ENCODE assay signal across 8 cellular contexts in the genomic region with DNA sequence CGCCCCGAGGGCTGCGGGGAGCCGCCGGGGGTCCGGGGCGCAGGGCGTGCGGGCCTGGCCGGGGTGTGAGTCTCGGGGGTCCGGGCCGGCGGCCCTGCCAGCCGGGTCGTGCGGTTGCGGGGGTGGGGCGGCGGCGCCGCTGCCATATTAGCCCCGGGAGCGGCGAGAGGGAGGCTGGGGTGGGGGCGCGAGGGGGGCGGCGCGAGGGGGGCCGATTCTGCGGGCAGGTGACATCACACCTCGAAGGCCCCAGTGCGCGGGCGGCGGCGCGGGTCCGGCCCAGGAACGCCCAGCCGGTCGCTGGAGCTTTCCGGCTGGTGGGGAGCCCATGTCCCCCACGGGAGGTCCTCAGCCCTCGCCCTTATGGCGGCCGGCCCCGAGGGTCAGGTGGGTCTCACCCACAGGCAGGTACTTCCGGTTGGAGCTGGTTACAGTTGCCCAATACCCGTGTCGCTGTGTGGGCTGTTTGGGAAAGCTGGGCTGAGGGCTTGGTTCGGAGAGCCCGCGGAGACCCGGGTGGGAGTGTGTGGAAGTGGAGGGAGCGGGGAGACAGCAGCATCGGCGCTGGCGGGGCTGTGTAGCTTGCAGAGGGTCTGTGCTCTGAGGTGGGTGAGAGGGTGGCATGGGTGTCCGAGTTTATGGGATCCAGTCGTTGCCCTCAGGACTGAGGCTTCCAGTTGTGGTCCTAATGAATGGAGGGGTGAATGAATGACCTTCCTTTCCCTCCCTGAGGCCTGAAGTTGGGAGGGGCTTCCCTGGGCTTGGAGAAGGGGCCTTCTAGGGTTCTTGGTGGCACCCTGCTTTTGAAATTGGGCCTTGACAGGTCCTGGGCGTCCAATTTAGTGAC. TPM values are rescaled to one million over a fixed set of nuclear protein-coding genes. Genes with fewer than 3 reads are reported as not detected.
DNase-seq lines count a peak whose midpoint lies in the region; ATAC-seq and TF ChIP-seq lines count a peak whose summit lies in the region.

No MANE protein-coding gene starts in this region.

- H3K9ac ChIP-seq in OCI-LY1 (ENCODE audit: low read length), result peak overlapping the region; percentile 71

- H3K9me2 ChIP-seq in DOHH2 (replicated peaks; ENCODE audit: control insufficient read depth, low read length) (no peaks in the 10 kb centered on the region), OCI-LY1 (ENCODE audit: low read depth, low read length) (no peaks in the 10 kb centered on the region)

- H3K27ac ChIP-seq in DOHH2 (ENCODE audit: low read depth, low read length) (peak overlapping the region; percentile 66), OCI-LY1 (ENCODE audit: low read depth, low read length, poor library complexity, severe bottlenecking) (peak overlapping the region; percentile 54), breast epithelium (peak overlapping the region; percentile 98 to 99), tibial nerve (peak overlapping the region; percentile 92 to 100 (median 98))

- H3K27me3 ChIP-seq in DOHH2 (ENCODE audit: control insufficient read depth, low read length) (no peaks in the 10 kb centered on the region), OCI-LY1 (ENCODE audit: insufficient read depth, low read length) (no peaks in the 10 kb centered on the region), breast epithelium (no peaks in the 10 kb centered on the region), tibial nerve (no peaks in the 10 kb centered on the region)

- intact Hi-C loops in breast epithelium (cut with DNase I; ENCODE audit: low total_unique reads), result no loop called here

- 0 to 1% methylated on average over 11 to 53 of the region's 63 CpGs for WGBS in tibial nerve, 2 donors

- H3K36me3 ChIP-seq in DOHH2 (ENCODE audit: control insufficient read depth, low read length) (peaks cover 19% of the 10 kb centered on the region), OCI-LY1 (ENCODE audit: insufficient read depth, low read length) (no peaks in the 10 kb centered on the region), breast epithelium (no peaks in the 10 kb centered on the region), tibial nerve (peaks cover 0 to 9% (median 0%) of the 10 kb centered on the region in 3 donors)

- peak; percentile 1 for ATAC-seq in memory B cell (ENCODE audit: low read depth)
- no peak for ATAC-seq in HG03108 (IDR thresholded peaks at IDR 0.05; ENCODE audit: unreplicated experiment)
- ATAC-seq in GM18511 (IDR thresholded peaks at IDR 0.05; ENCODE audit: unreplicated experiment), result no peak

- DNase-seq in breast epithelium (ENCODE audit: low spot score in 2 of 2) (peak in 1 of 2 donors; percentile 64), memory B cell (ENCODE audit: low spot score in 2 of 2) (no peak), tibial nerve (ENCODE audit: low spot score in 2 of 2) (no peak), NCI-H2029 (lab: John Stamatoyannopoulos, UW) (no peak)

- peaks cover 10% of the 10 kb centered on the region for H3K36me3 Mint-ChIP-seq in memory B cell

- TF ChIP-seq POLR2A in breast epithelium (IDR thresholded peaks at IDR 0.05) (no peak), tibial nerve (IDR thresholded peaks at IDR 0.05) (no peak)

- H3K4me2 ChIP-seq in DOHH2 (ENCODE audit: low read length) (peak overlapping the region; percentile 78), OCI-LY1 (ENCODE audit: low read length) (peak overlapping the region; percentile 92)

- peak overlapping the region; percentile 94 for H3K4me3 Mint-ChIP-seq in memory B cell

- no peak overlapping the region for H2AFZ ChIP-seq in OCI-LY1 (ENCODE audit: low read length)

- peaks cover 54% of the 10 kb centered on the region for H3K4me1 Mint-ChIP-seq in memory B cell

- TF ChIP-seq CTCF in DOHH2 (IDR thresholded peaks at IDR 0.05; ENCODE audit: low read depth, low read length, poor library complexity, severe bottlenecking) (no peak), OCI-LY1 (IDR thresholded peaks at IDR 0.05; ENCODE audit: low read length) (no peak), breast epithelium (IDR thresholded peaks at IDR 0.05) (no peak), tibial nerve (IDR thresholded peaks at IDR 0.05) (no peak)

- no peaks in the 10 kb centered on the region for H3K9me3 ChIP-seq in DOHH2 (ENCODE audit: control insufficient read depth, insufficient read depth, low read length)
- H3K9me3 ChIP-seq in OCI-LY1 (ENCODE audit: low read length), result no peaks in the 10 kb centered on the region
- no peaks in the 10 kb centered on the region for H3K9me3 ChIP-seq in breast epithelium
- no peaks in the 10 kb centered on the region for H3K9me3 ChIP-seq in tibial nerve

- H3F3A ChIP-seq in DOHH2 (ENCODE audit: control insufficient read depth, insufficient read depth) (peaks cover 6% of the 10 kb centered on the region), OCI-LY1 (ENCODE audit: insufficient read depth, low read length) (no peaks in the 10 kb centered on the region)

- peak overlapping the region; percentile 91 for H3K4me3 ChIP-seq in DOHH2 (ENCODE audit: low read length)
- peak overlapping the region; percentile 75 for H3K4me3 ChIP-seq in OCI-LY1 (ENCODE audit: low read depth, low read length, poor library complexity, severe bottlenecking)
- peak overlapping the region; percentile 90 to 96 (median 93) for H3K4me3 ChIP-seq in breast epithelium
- H3K4me3 ChIP-seq in tibial nerve, result peak overlapping the region; percentile 89 to 99 (median 94)

- H3K4me1 ChIP-seq in DOHH2 (ENCODE audit: control insufficient read depth, low read length) (peaks cover 71% of the 10 kb centered on the region), OCI-LY1 (ENCODE audit: insufficient read depth, low read length, severe bottlenecking) (peaks cover 41% of the 10 kb centered on the region), breast epithelium (peaks cover 21 to 46% of the 10 kb centered on the region in 2 donors), tibial nerve (peaks cover 0 to 73% (median 53%) of the 10 kb centered on the region in 4 donors)

- H3K9me3 Mint-ChIP-seq in memory B cell, result no peaks in the 10 kb centered on the region

- peaks cover 58% of the 10 kb centered on the region for H3K79me2 ChIP-seq in DOHH2 (ENCODE audit: control insufficient read depth, low read length)
- peaks cover 33% of the 10 kb centered on the region for H3K79me2 ChIP-seq in OCI-LY1 (ENCODE audit: insufficient read depth, low read length)

- H3K27me3 Mint-ChIP-seq in memory B cell, result no peaks in the 10 kb centered on the region

- H4K20me1 ChIP-seq in DOHH2 (ENCODE audit: control insufficient read depth, insufficient read depth, low read depth, low read length), result peaks cover 13% of the 10 kb centered on the region
- no peaks in the 10 kb centered on the region for H4K20me1 ChIP-seq in OCI-LY1 (ENCODE audit: insufficient read depth, low read length)

- TF ChIP-seq EP300 in tibial nerve (IDR thresholded peaks at IDR 0.05), result no peak

- H3K27ac Mint-ChIP-seq in memory B cell, result peak overlapping the region; percentile 94

RNA-seq across cellular contexts. Expression of a gene that starts 0.8 kb away (rescaled TPM):
- total RNA-seq in breast epithelium (10 to 100 TPM; 27.5 to 70.2 (median 45.4) TPM), tibial nerve (10 to 100 TPM; 48.1 to 73.0 (median 61.1) TPM)

RNA-seq across cellular contexts. Expression of a gene that starts 5.6 kb away (rescaled TPM):
- total RNA-seq in breast epithelium (10 to 100 TPM; 27.9 to 57.0 (median 28.2) TPM), tibial nerve (10 to 100 TPM; 40.4 to 64.5 (median 55.2) TPM)

RNA-seq across cellular contexts. Expression of a gene that starts 16.7 kb away (rescaled TPM):
- total RNA-seq in breast epithelium (1 to 10 TPM in 2 of 3 donors, not detected in 1; 2.3 to 2.6 TPM), tibial nerve (not detected)

RNA-seq across cellular contexts. Expression of a gene that starts 23.3 kb away (rescaled TPM):
- total RNA-seq in breast epithelium (10 to 100 TPM; 28.8 to 32.8 (median 29.4) TPM), tibial nerve (10 to 100 TPM; 28.6 to 41.7 (median 32.4) TPM)

RNA-seq across cellular contexts. Expression of a gene that starts 39.6 kb away (rescaled TPM):
- total RNA-seq in breast epithelium (10 to 100 TPM in 2 of 3 donors, 1 to 10 TPM in 1; 8.8 to 22.0 (median 16.7) TPM), tibial nerve (10 to 100 TPM; 12.0 to 18.3 (median 16.3) TPM)
